2 cellular contexts compared by ENCODE assay signal in genomic region chr15:49152552-49153337, GRCh38.
TF ChIP-seq lines count a peak whose summit lies in the region.

No MANE protein-coding gene starts in this region.

TF ChIP-seq in GM12878, 131 proteins besides CTCF, POLR2A, EP300 and RAD21:
- TF ChIP-seq SMC3 (IDR thresholded peaks at IDR 0.05; ENCODE audit: borderline replicate concordance, low read length): no peak
- TF ChIP-seq PRDM15 (CRISPR knock-in tag; IDR thresholded peaks at IDR 0.05): no peak
- TF ChIP-seq RELA (IDR thresholded peaks at IDR 0.05; ENCODE audit: borderline replicate concordance, partially characterized antibody): no peak

TF ChIP-seq in neural cell, 6 proteins besides CTCF, POLR2A, EP300 and RAD21:
- TF ChIP-seq SMC3 (conservative IDR thresholded peaks at IDR 0.05; ENCODE audit: poor library complexity): no peak
- TF ChIP-seq POLR2AphosphoS5 (IDR thresholded peaks at IDR 0.05): no peak
- no peak for TF ChIP-seq REST (IDR thresholded peaks at IDR 0.05; ENCODE audit: borderline replicate concordance)
- no peak for TF ChIP-seq EZH2 (IDR thresholded peaks at IDR 0.05; ENCODE audit: borderline replicate concordance, insufficient read depth, low read length, poor library complexity, severe bottlenecking)
- TF ChIP-seq TAF1 (IDR thresholded peaks at IDR 0.05; ENCODE audit: low read depth): no peak
- no peak for TF ChIP-seq MXI1 (conservative IDR thresholded peaks at IDR 0.05; ENCODE audit: poor library complexity, severe bottlenecking)
